In genomic region chr1:150799104-150799503, GRCh38 we compare ENCODE assay signal across 15 cellular contexts. TPM values are rescaled to one million over a fixed set of nuclear protein-coding genes. Genes with fewer than 3 reads are reported as not detected.
DNase-seq lines count a peak whose midpoint lies in the region; ATAC-seq and TF ChIP-seq lines count a peak whose summit lies in the region.
"Had no signal": no experiment of that assay in that cellular context is flagged by ENCODE, and none has a peak within 500 bp of the region (broad histone marks: within the 10 kb centered on the region; RNA-seq: fewer than 3 reads in every experiment).

No MANE protein-coding gene starts in this region.

- H4K20me1 ChIP-seq in neural progenitor cell (ENCODE audit: low read depth): no peaks in the 10 kb centered on the region

- H3K36me3 Mint-ChIP-seq in endothelial cell (ENCODE audit: low read depth, unreplicated experiment) (peaks cover 42% of the 10 kb centered on the region), neural progenitor cell (peaks cover 1% of the 10 kb centered on the region), osteocyte (ENCODE audit: unreplicated experiment) (peaks cover 45% of the 10 kb centered on the region)
- peaks cover 26 to 46% of the 10 kb centered on the region in 2 donors for H3K36me3 Mint-ChIP-seq in stimulated activated naive B cell treated with anti-CD40 and anti-IgM and Interleukin-4, amounts not matched to agents 10 μg/mL and 1 μg/mL and 100 μg/mL, for 72 hours

- TF ChIP-seq CTCF in endothelial cell (IDR thresholded peaks at IDR 0.05; ENCODE audit: unreplicated experiment) (no peak), neural progenitor cell (IDR thresholded peaks at IDR 0.05) (no peak), osteocyte (IDR thresholded peaks at IDR 0.05) (no peak)

- no peak for TF ChIP-seq POLR2A in erythroblast (IDR thresholded peaks at IDR 0.05; ENCODE audit: low read length)

- no peaks in the 10 kb centered on the region for H3K9me3 ChIP-seq in neural progenitor cell (ENCODE audit: low read depth)
- H3K9me3 ChIP-seq: Caco-2 had no signal

- H3K27ac ChIP-seq in neural progenitor cell: no peak overlapping the region
- H3K27ac ChIP-seq: C4-2B had no signal

- H3K4me1 Mint-ChIP-seq in endothelial cell (ENCODE audit: unreplicated experiment): peaks cover 8% of the 10 kb centered on the region
- H3K4me1 Mint-ChIP-seq in neural progenitor cell: peaks cover 31% of the 10 kb centered on the region
- peaks cover 3 to 8% of the 10 kb centered on the region in 2 donors for H3K4me1 Mint-ChIP-seq in stimulated activated naive B cell treated with anti-CD40 and anti-IgM and Interleukin-4, amounts not matched to agents 10 μg/mL and 1 μg/mL and 100 μg/mL, for 72 hours
- no peaks in the 10 kb centered on the region for H3K4me1 Mint-ChIP-seq in osteocyte (ENCODE audit: unreplicated experiment)
- H3K4me1 Mint-ChIP-seq: IgD-negative memory B cell had no signal

- H3K4me3 ChIP-seq in neural progenitor cell: no peak overlapping the region

- H3K4me3 Mint-ChIP-seq in endothelial cell (ENCODE audit: unreplicated experiment): peak overlapping the region; percentile 15
- peak overlapping the region; percentile 15 for H3K4me3 Mint-ChIP-seq in neural progenitor cell
- no peak overlapping the region for H3K4me3 Mint-ChIP-seq in stimulated activated naive B cell treated with anti-CD40 and anti-IgM and Interleukin-4, amounts not matched to agents 10 μg/mL and 1 μg/mL and 100 μg/mL, for 72 hours
- H3K4me3 Mint-ChIP-seq in osteocyte (ENCODE audit: unreplicated experiment): no peak overlapping the region
- H3K4me3 Mint-ChIP-seq: CD4-positive, alpha-beta T cell; H9; IgD-negative memory B cell had no signal

- no peaks in the 10 kb centered on the region for H3K36me3 ChIP-seq in neural progenitor cell

- DNase-seq in astrocyte of the hippocampus (ENCODE audit: low read depth, low spot score) (peak; percentile 50), endothelial cell (ENCODE audit: low spot score) (no peak), neural progenitor cell (ENCODE audit: low spot score) (no peak), osteocyte (ENCODE audit: extremely low spot score, unreplicated experiment) (no peak), erythroblast (lab: John Stamatoyannopoulos, UW) (no peak)
- DNase-seq in stimulated activated naive B cell treated with anti-CD40 and anti-IgM and Interleukin-4, amounts not matched to agents 10 μg/mL and 1 μg/mL and 100 μg/mL, for 72 hours: no peak
- DNase-seq: ACHN; AML-193; Caco-2; CD4-positive, alpha-beta T cell; H9 had no signal

- no peak for ATAC-seq in stimulated activated naive B cell treated with anti-CD40 and anti-IgM and Interleukin-4, amounts not matched to agents 10 μg/mL and 1 μg/mL and 100 μg/mL, for 72 hours (replicated peaks)
- ATAC-seq: HepG2 had no signal

- no peaks in the 10 kb centered on the region for H3F3A ChIP-seq in neural progenitor cell (ENCODE audit: low read depth)

- H2AFZ ChIP-seq in neural progenitor cell (replicated peaks): no peak overlapping the region

- H3K79me2 ChIP-seq in neural progenitor cell (ENCODE audit: low read depth): no peaks in the 10 kb centered on the region

- H3K27me3 Mint-ChIP-seq in endothelial cell (ENCODE audit: unreplicated experiment) (no peaks in the 10 kb centered on the region), neural progenitor cell (ENCODE audit: insufficient read depth, low read depth) (peaks cover 5% of the 10 kb centered on the region), osteocyte (ENCODE audit: unreplicated experiment) (no peaks in the 10 kb centered on the region)
- H3K27me3 Mint-ChIP-seq in stimulated activated naive B cell treated with anti-CD40 and anti-IgM and Interleukin-4, amounts not matched to agents 10 μg/mL and 1 μg/mL and 100 μg/mL, for 72 hours: no peaks in the 10 kb centered on the region
- H3K27me3 Mint-ChIP-seq: CD4-positive, alpha-beta T cell; IgD-negative memory B cell had no signal

- H3K9me3 Mint-ChIP-seq in endothelial cell (ENCODE audit: unreplicated experiment): no peaks in the 10 kb centered on the region
- no peaks in the 10 kb centered on the region for H3K9me3 Mint-ChIP-seq in neural progenitor cell
- H3K9me3 Mint-ChIP-seq in stimulated activated naive B cell treated with anti-CD40 and anti-IgM and Interleukin-4, amounts not matched to agents 10 μg/mL and 1 μg/mL and 100 μg/mL, for 72 hours: no peaks in the 10 kb centered on the region
- H3K9me3 Mint-ChIP-seq in osteocyte (ENCODE audit: unreplicated experiment): no peaks in the 10 kb centered on the region
- H3K9me3 Mint-ChIP-seq: CD4-positive, alpha-beta T cell; H9; IgD-negative memory B cell had no signal

- H3K4me1 ChIP-seq in neural progenitor cell: peaks cover 23% of the 10 kb centered on the region

- H3K4me2 ChIP-seq in neural progenitor cell: peak overlapping the region; percentile 28

- no peak overlapping the region for H3K9ac ChIP-seq in neural progenitor cell

- no peaks in the 10 kb centered on the region for H3K27me3 ChIP-seq in neural progenitor cell

- no peak overlapping the region for H3K27ac Mint-ChIP-seq in endothelial cell (ENCODE audit: unreplicated experiment)
- peak overlapping the region; percentile 48 for H3K27ac Mint-ChIP-seq in neural progenitor cell
- H3K27ac Mint-ChIP-seq in stimulated activated naive B cell treated with anti-CD40 and anti-IgM and Interleukin-4, amounts not matched to agents 10 μg/mL and 1 μg/mL and 100 μg/mL, for 72 hours: no peak overlapping the region
- H3K27ac Mint-ChIP-seq in osteocyte (ENCODE audit: unreplicated experiment): no peak overlapping the region
- H3K27ac Mint-ChIP-seq: CD4-positive, alpha-beta T cell; H9; IgD-negative memory B cell had no signal

RNA-seq across cellular contexts. Expression of gene CTSK, which starts 9.0 kb away (rescaled TPM):
- total RNA-seq in endothelial cell (ENCODE audit: unreplicated experiment) (110 TPM), neural progenitor cell (ENCODE audit: low replicate concordance) (3.9 and 6.7 TPM in 2 replicates), osteocyte (51.6 and 53.6 TPM in 2 replicates)

RNA-seq across cellular contexts. Expression of gene CTSS, which starts 33.5 kb away (rescaled TPM):
- total RNA-seq in endothelial cell (ENCODE audit: unreplicated experiment): 0.33 TPM
- total RNA-seq in neural progenitor cell (ENCODE audit: low replicate concordance): 0.06 TPM in 1 of 2 replicates, not detected in the other
- 4.4 and 6.9 TPM in 2 replicates for total RNA-seq in osteocyte
- total RNA-seq: H1, H9 had no signal

Comparison
In these comparisons a context has a peak if more than half of its experiments do, and no peak if none do; other contexts are left out.
1. H3K4me3 Mint-ChIP-seq: peak in endothelial cell (single experiment) and neural progenitor cell (single experiment); none in stimulated activated naive B cell treated with anti-CD40 and anti-IgM and Interleukin-4, amounts not matched to agents 10 μg/mL and 1 μg/mL and 100 μg/mL, for 72 hours (0 of 2) and osteocyte (single experiment).